1 cellular context compared by ENCODE assay signal in the genomic region with DNA sequence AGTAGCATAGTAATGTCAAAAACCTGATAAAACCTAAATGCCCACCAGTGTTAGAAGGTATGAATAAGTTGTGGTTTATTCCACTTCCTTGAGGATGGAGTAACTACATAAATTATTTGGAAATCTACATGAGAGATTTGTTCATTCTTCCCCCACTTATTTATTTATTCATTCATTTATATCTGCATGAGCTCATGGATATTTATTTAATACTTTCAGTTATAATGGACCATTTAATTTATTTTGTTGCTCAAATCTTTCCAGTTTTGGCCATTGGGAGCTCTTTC.
TF ChIP-seq lines count a peak whose summit lies in the region.

No MANE protein-coding gene starts in this region.

TF ChIP-seq in IMR-90, 13 proteins besides CTCF, POLR2A, EP300 and RAD21:
- no peak for TF ChIP-seq SMC3 (IDR thresholded peaks at IDR 0.05; ENCODE audit: low read depth, low read length)
- peak; percentile 58; the same call in 1 of the 2 replicates for TF ChIP-seq CEBPB (IDR thresholded peaks at IDR 0.05; ENCODE audit: low read depth, low read length)
- no peak for TF ChIP-seq MAFK (IDR thresholded peaks at IDR 0.05; ENCODE audit: low read depth, low read length)
- TF ChIP-seq RFX5 (IDR thresholded peaks at IDR 0.05; ENCODE audit: low read depth, low read length): no peak
- no peak for TF ChIP-seq RCOR1 (IDR thresholded peaks at IDR 0.05; ENCODE audit: insufficient replicate concordance, low read length)
